Comparison of ENCODE assay signal across 14 cellular contexts in the genomic region with DNA sequence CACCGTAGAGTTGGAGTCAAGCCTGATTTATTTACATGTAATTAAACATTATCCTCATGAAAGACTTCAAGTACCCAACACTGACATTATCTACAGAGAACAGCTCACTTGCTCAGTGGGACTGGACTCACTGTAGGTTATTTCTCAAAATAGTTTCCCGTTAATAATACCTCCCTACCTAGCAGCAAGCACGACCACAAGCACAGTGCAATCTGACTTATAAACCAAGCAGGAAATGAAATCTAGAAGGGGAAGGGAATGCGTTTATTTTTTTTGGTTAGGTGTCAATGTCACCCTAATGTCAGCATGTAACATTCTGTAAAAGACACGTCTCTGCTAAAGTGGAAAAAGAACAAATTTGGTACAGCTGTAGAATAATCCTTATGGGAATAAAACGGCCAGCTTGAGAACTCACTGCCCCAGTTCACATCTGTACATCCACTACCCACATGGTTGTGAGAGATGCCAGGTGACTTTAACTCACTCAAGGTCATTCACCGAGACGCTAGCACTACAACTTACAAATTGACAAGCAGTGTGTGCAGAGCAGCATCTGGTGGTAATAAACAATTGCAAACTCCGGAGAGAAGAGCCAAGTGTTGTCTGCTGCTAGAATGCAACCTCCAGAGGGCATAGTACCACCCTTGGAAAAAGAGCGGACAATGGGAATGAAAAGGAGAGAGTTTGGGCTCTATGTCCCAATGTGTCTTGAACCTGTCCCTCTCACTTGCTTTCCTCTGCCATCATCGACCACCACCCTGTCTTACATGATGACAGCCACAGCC.
DNase-seq lines count a peak whose midpoint lies in the region; ATAC-seq, FAIRE-seq and TF ChIP-seq lines count a peak whose summit lies in the region.
"Had no signal": no experiment of that assay in that cellular context is flagged by ENCODE, and none has a peak within 500 bp of the region (broad histone marks: within the 10 kb centered on the region; RNA-seq: fewer than 3 reads in every experiment).

No MANE protein-coding gene starts in this region.

- H3K4me1 ChIP-seq in Loucy (ENCODE audit: insufficient read depth, low read length, poor library complexity, severe bottlenecking) (peaks cover 46% of the 10 kb centered on the region), left lung (no peaks in the 10 kb centered on the region), GM23248 (ENCODE audit: insufficient read depth) (no peaks in the 10 kb centered on the region)

- FAIRE-seq in urothelium cell line (lab: Jason Lieb, UNC), result no peak
- FAIRE-seq: keratinocyte had no signal

- intact Hi-C loops in left cardiac atrium (cut with DNase I), result no loop called here
- intact Hi-C loops in cardiac septum (cut with DNase I), result no loop called here
- intact Hi-C loops in left lung (cut with DNase I), result no loop called here

- no peak for TF ChIP-seq CTCF in Loucy (conservative IDR thresholded peaks at IDR 0.05; ENCODE audit: low read length)
- TF ChIP-seq CTCF in epithelial cell of esophagus (IDR thresholded peaks at IDR 0.05; ENCODE audit: insufficient read depth, low read depth, low read length, missing control alignments), result peak; percentile 18
- TF ChIP-seq CTCF in left lung (IDR thresholded peaks at IDR 0.05), result no peak

- DNase-seq in left cardiac atrium (no peak), cardiac septum (ENCODE audit: low spot score) (no peak), epithelial cell of esophagus (ENCODE audit: low read depth) (no peak), urothelium cell line (ENCODE audit: low spot score) (peak; percentile 26), left lung (no peak), GM23248 (no peak)
- no peak for DNase-seq in activated naive CD4-positive, alpha-beta T cell treated with anti-CD3 and anti-CD28 coated beads, Interleukin-2, amount 50 U/mL, for 16 hours
- DNase-seq: activated CD4-positive, CD25-positive, alpha-beta regulatory T cell treated with anti-CD3 and anti-CD28 coated beads, Interleukin-2, amount 50 U/mL, for 72 hours; activated T-cell treated with anti-CD3 and anti-CD28 coated beads, Interleukin-2, amount 50 U/mL, for 1 hour; cortex of kidney; foreskin melanocyte had no signal

- 43 to 45% methylated on average over 11 of the region's 11 CpGs for WGBS in GM23248 (ENCODE audit: low coverage in 1 of 2, low lambda C conversion rate in 2 of 2, missing lambda C conversion rate in 2 of 2), 2 experiments

- H3K4me2 ChIP-seq in Loucy (ENCODE audit: low read depth, low read length, poor library complexity, severe bottlenecking) (peak overlapping the region; percentile 63), GM23248 (ENCODE audit: unreplicated experiment) (no peak overlapping the region)
- H3K4me2 ChIP-seq: BLaER1 had no signal

- H2AFZ ChIP-seq in Loucy (ENCODE audit: low read length) (no peak overlapping the region), GM23248 (no peak overlapping the region)

- H3K9me3 ChIP-seq in Loucy (ENCODE audit: insufficient read depth, low read depth, low read length), result no peaks in the 10 kb centered on the region
- H3K9me3 ChIP-seq in left lung, result no peaks in the 10 kb centered on the region
- no peaks in the 10 kb centered on the region for H3K9me3 ChIP-seq in GM23248 (ENCODE audit: low read depth)
- H3K9me3 ChIP-seq: BLaER1 had no signal

- in situ Hi-C loops in GM23248 (cut with MboI), result no loop called here

- H3F3A ChIP-seq in Loucy (ENCODE audit: low read depth), result no peaks in the 10 kb centered on the region
- H3F3A ChIP-seq in GM23248 (ENCODE audit: insufficient read depth), result no peaks in the 10 kb centered on the region

- H3K4me3 ChIP-seq in Loucy (ENCODE audit: low read length, poor library complexity, severe bottlenecking), result no peak overlapping the region
- no peak overlapping the region for H3K4me3 ChIP-seq in epithelial cell of esophagus (ENCODE audit: low read length)
- no peak overlapping the region for H3K4me3 ChIP-seq in left lung
- no peak overlapping the region for H3K4me3 ChIP-seq in GM23248
- H3K4me3 ChIP-seq: BLaER1 had no signal

- H3K9me2 ChIP-seq in Loucy (replicated peaks; ENCODE audit: low read depth, low read length), result no peaks in the 10 kb centered on the region
- no peaks in the 10 kb centered on the region for H3K9me2 ChIP-seq in GM23248 (ENCODE audit: insufficient read depth)

- no peaks in the 10 kb centered on the region for H3K27me3 ChIP-seq in Loucy (ENCODE audit: insufficient read depth, low read length, poor library complexity, severe bottlenecking)
- H3K27me3 ChIP-seq in left lung, result peaks cover 0 to 9% of the 10 kb centered on the region in 2 donors
- no peaks in the 10 kb centered on the region for H3K27me3 ChIP-seq in GM23248 (replicated peaks; ENCODE audit: insufficient read depth)
- H3K27me3 ChIP-seq: BLaER1 had no signal

- ATAC-seq in left cardiac atrium (peak; percentile 25 to 75), left lung (no peak)

- H3K79me2 ChIP-seq in Loucy (ENCODE audit: insufficient read depth, low read length) (no peaks in the 10 kb centered on the region), GM23248 (ENCODE audit: insufficient read depth) (no peaks in the 10 kb centered on the region)

- H3K9ac ChIP-seq in Loucy (ENCODE audit: low read depth, low read length, poor library complexity, severe bottlenecking) (no peak overlapping the region), GM23248 (no peak overlapping the region)
- H3K9ac ChIP-seq: BLaER1 had no signal

- H4K20me1 ChIP-seq in Loucy (ENCODE audit: insufficient read depth, low read length, poor library complexity, severe bottlenecking), result no peaks in the 10 kb centered on the region
- no peaks in the 10 kb centered on the region for H4K20me1 ChIP-seq in GM23248 (ENCODE audit: insufficient read depth)
- H4K20me1 ChIP-seq: BLaER1 had no signal

- H3K27ac ChIP-seq in left lung, result no peak overlapping the region
- H3K27ac ChIP-seq in GM23248, result no peak overlapping the region
- H3K27ac ChIP-seq: BLaER1 had no signal

- H3K36me3 ChIP-seq in Loucy (ENCODE audit: insufficient read depth, low read length), result no peaks in the 10 kb centered on the region
- no peaks in the 10 kb centered on the region for H3K36me3 ChIP-seq in left lung
- H3K36me3 ChIP-seq in GM23248 (ENCODE audit: low read depth), result no peaks in the 10 kb centered on the region
- H3K36me3 ChIP-seq: BLaER1 had no signal
